ENCODE assay signal across 1 cellular context in genomic region chr2:42359894-42360483, GRCh38.
TF ChIP-seq lines count a peak whose summit lies in the region.

No MANE protein-coding gene starts in this region.

TF ChIP-seq in K562, 482 proteins besides CTCF, POLR2A, EP300 and RAD21 (continued from another document and continues in another):
- no peak for TF ChIP-seq ZNF518B (CRISPR knock-in tag; IDR thresholded peaks at IDR 0.05)
- no peak for TF ChIP-seq HES1 (IDR thresholded peaks at IDR 0.05; ENCODE audit: low read depth)
- no peak for TF ChIP-seq CBX3 (IDR thresholded peaks at IDR 0.05; ENCODE audit: borderline replicate concordance in 1 of 2, low read length in 2 of 2)
- no peak for TF ChIP-seq RBM39 (optimal IDR thresholded peaks at IDR 0.05; ENCODE audit: low read depth, low read length)
- no peak for TF ChIP-seq E2F5 (CRISPR knock-in tag; IDR thresholded peaks at IDR 0.05)
- TF ChIP-seq ELK3 (CRISPR knock-in tag; IDR thresholded peaks at IDR 0.05): no peak
- no peak for TF ChIP-seq SAP30 (IDR thresholded peaks at IDR 0.05; ENCODE audit: borderline replicate concordance, insufficient read depth, low read depth, low read length, poor library complexity, severe bottlenecking)
- TF ChIP-seq ID3 (CRISPR knock-in tag; IDR thresholded peaks at IDR 0.05): no peak
- no peak for TF ChIP-seq ID3 (tag; IDR thresholded peaks at IDR 0.05)
- peak; percentile 19; the same call in 1 of the 2 replicates for TF ChIP-seq ZNF121 (CRISPR knock-in tag; conservative IDR thresholded peaks at IDR 0.05)
- no peak for TF ChIP-seq ZBTB17 (CRISPR knock-in tag; IDR thresholded peaks at IDR 0.05)
- no peak for TF ChIP-seq BRF2 (IDR thresholded peaks at IDR 0.05; ENCODE audit: borderline replicate concordance, insufficient read depth, insufficient read length)
- TF ChIP-seq KLF16 (IDR thresholded peaks at IDR 0.05): peak; percentile 89
- no peak for TF ChIP-seq ZNF282 (CRISPR knock-in tag; IDR thresholded peaks at IDR 0.05)
- no peak for TF ChIP-seq PHTF2 (CRISPR knock-in tag; IDR thresholded peaks at IDR 0.05)
- TF ChIP-seq SRF (CRISPR knock-in tag; IDR thresholded peaks at IDR 0.05): peak in 1 of 2 experiments; percentile 46; a peak in 1 of 4 replicates
- no peak for TF ChIP-seq NCOA4 (IDR thresholded peaks at IDR 0.05; ENCODE audit: partially characterized antibody)
- TF ChIP-seq ZNF124 (CRISPR knock-in tag; IDR thresholded peaks at IDR 0.05): no peak
- TF ChIP-seq MYC (IDR thresholded peaks at IDR 0.05; ENCODE audit: low read depth, low read length): no peak
- no peak for TF ChIP-seq MYC (CRISPR knock-in tag; IDR thresholded peaks at IDR 0.05; ENCODE audit: borderline replicate concordance, low read depth)
- no peak for TF ChIP-seq GATAD2B (IDR thresholded peaks at IDR 0.05; ENCODE audit: borderline replicate concordance)
- no peak for TF ChIP-seq DACH1 (IDR thresholded peaks at IDR 0.05; ENCODE audit: partially characterized antibody)
- no peak for TF ChIP-seq ZNF408 (CRISPR knock-in tag; IDR thresholded peaks at IDR 0.05; ENCODE audit: low read depth)
- peak; percentile 77 for TF ChIP-seq HDAC3 (IDR thresholded peaks at IDR 0.05; ENCODE audit: borderline replicate concordance, partially characterized antibody)
- TF ChIP-seq ZNF830 (CRISPR knock-in tag; IDR thresholded peaks at IDR 0.05): no peak
- no peak for TF ChIP-seq FOS (IDR thresholded peaks at IDR 0.05; ENCODE audit: extremely low read depth, insufficient read length)
- no peak for TF ChIP-seq ILK (tag; IDR thresholded peaks at IDR 0.05; ENCODE audit: borderline replicate concordance, low read depth)
- no peak for TF ChIP-seq ZNF695 (CRISPR knock-in tag; IDR thresholded peaks at IDR 0.05)
- no peak for TF ChIP-seq IFI16 (CRISPR knock-in tag; IDR thresholded peaks at IDR 0.05)
- TF ChIP-seq USF2 (CRISPR knock-in tag; IDR thresholded peaks at IDR 0.05): no peak
- no peak for TF ChIP-seq ZEB2 (IDR thresholded peaks at IDR 0.05)
- no peak for TF ChIP-seq ZNF431 (CRISPR knock-in tag; IDR thresholded peaks at IDR 0.05)
- no peak for TF ChIP-seq RREB1 (CRISPR knock-in tag; IDR thresholded peaks at IDR 0.05)
- no peak for TF ChIP-seq NR0B1 (IDR thresholded peaks at IDR 0.05; ENCODE audit: partially characterized antibody)
- TF ChIP-seq ZNF785 (CRISPR knock-in tag; IDR thresholded peaks at IDR 0.05): no peak
- no peak for TF ChIP-seq CBFB (CRISPR knock-in tag; IDR thresholded peaks at IDR 0.05)
- TF ChIP-seq ETV5 (CRISPR knock-in tag; IDR thresholded peaks at IDR 0.05; ENCODE audit: low read depth): 0 out of 2 replicates have a peak, but pooled peaks have one; percentile 26
- TF ChIP-seq TEAD1 (CRISPR knock-in tag; IDR thresholded peaks at IDR 0.05): 0 out of 4 replicates have a peak, but pooled peaks of 1 of the 2 experiments have one; percentile 6
- TF ChIP-seq KAT7 (CRISPR knock-in tag; IDR thresholded peaks at IDR 0.05; ENCODE audit: borderline replicate concordance): no peak
- TF ChIP-seq MAFF (IDR thresholded peaks at IDR 0.05; ENCODE audit: low read length): no peak
- no peak for TF ChIP-seq RFX5 (IDR thresholded peaks at IDR 0.05; ENCODE audit: low read depth, low read length)
- no peak for TF ChIP-seq EHMT2 (IDR thresholded peaks at IDR 0.05)
- TF ChIP-seq MAX (CRISPR knock-in tag; IDR thresholded peaks at IDR 0.05): peak; percentile 42
- TF ChIP-seq KHSRP (IDR thresholded peaks at IDR 0.05): peak; percentile 36; the same call in 1 of the 2 replicates
- no peak for TF ChIP-seq JUN (IDR thresholded peaks at IDR 0.05; ENCODE audit: borderline replicate concordance, low read depth, low read length)
- no peak for TF ChIP-seq JUN (CRISPR knock-in tag; IDR thresholded peaks at IDR 0.05; ENCODE audit: borderline replicate concordance)
- no peak for TF ChIP-seq ZNF668 (CRISPR knock-in tag; IDR thresholded peaks at IDR 0.05)
- TF ChIP-seq HNRNPLL (IDR thresholded peaks at IDR 0.05; ENCODE audit: low read depth, low read length, poor library complexity, severe bottlenecking): peak; percentile 89
- no peak for TF ChIP-seq MEF2D (tag; conservative IDR thresholded peaks at IDR 0.05; ENCODE audit: low read depth)
- no peak; the same call in 1 of the 2 replicates for TF ChIP-seq ATF7 (IDR thresholded peaks at IDR 0.05)
- TF ChIP-seq FOXP1 (CRISPR knock-in tag; IDR thresholded peaks at IDR 0.05): no peak
- no peak for TF ChIP-seq ZNF384 (IDR thresholded peaks at IDR 0.05; ENCODE audit: low read depth, low read length)
- TF ChIP-seq ZZZ3 (IDR thresholded peaks at IDR 0.05): no peak
- TF ChIP-seq HMGXB4 (CRISPR knock-in tag; IDR thresholded peaks at IDR 0.05): no peak
- no peak for TF ChIP-seq CBX2 (IDR thresholded peaks at IDR 0.05; ENCODE audit: insufficient read depth, low read length, poor library complexity, severe bottlenecking)
